17 cellular contexts compared by ENCODE assay signal in genomic region chr2:241989074-241989473, GRCh38.
DNase-seq lines count a peak whose midpoint lies in the region; ATAC-seq and TF ChIP-seq lines count a peak whose summit lies in the region.
"Had no signal": no experiment of that assay in that cellular context is flagged by ENCODE, and none has a peak within 500 bp of the region (broad histone marks: within the 10 kb centered on the region; RNA-seq: fewer than 3 reads in every experiment).

No MANE protein-coding gene starts in this region.

- TF ChIP-seq CTCF in activated B cell treated with CpG ODN at 0.5 μM for 24 hours (IDR thresholded peaks at IDR 0.05), result no peak
- no peak for TF ChIP-seq CTCF in type B pancreatic cell (conservative IDR thresholded peaks at IDR 0.05)
- TF ChIP-seq CTCF in heart left ventricle (IDR thresholded peaks at IDR 0.05), result no peak

- DNase-seq in activated CD8-positive, alpha-beta memory T cell treated with anti-CD3 and anti-CD28 coated beads, Interleukin-2, amount 10 ng/mL, durations not matched to agents 7 days and 5 days, result peak; percentile 14
- DNase-seq in activated CD8-positive, alpha-beta memory T cell treated with anti-CD3 and anti-CD28 coated beads, Interleukin-2, amount 50 U/mL, for 4 hours, result no peak
- no peak for DNase-seq in activated B cell treated with CpG ODN at 0.5 μM for 24 hours
- peak; percentile 74 for DNase-seq in naive B cell
- peak; percentile 49 for DNase-seq in type B pancreatic cell (ENCODE audit: extremely low spot score, unreplicated experiment)
- DNase-seq in heart left ventricle, result no peak
- DNase-seq in NK-92 treated with Interleukin-12 subunit alpha and Interleukin-12 subunit beta, amount 100 ng/mL, for 24 hours (lab: John Stamatoyannopoulos, UW), result no peak
- DNase-seq: DMS 273 treated with DMSO at 0.1 percent for 48 hours, GDM1, Karpas-422, MG63, NCI-H1105, NCI-H1694 treated with DMSO at 0.1 percent for 48 hours, SHP77 treated with DMSO at 0.1 percent for 48 hours had no signal

- H3K27ac Mint-ChIP-seq in activated CD8-positive, alpha-beta memory T cell treated with anti-CD3 and anti-CD28 coated beads, Interleukin-2, amount 10 ng/mL, durations not matched to agents 7 days and 5 days, result no peak overlapping the region
- H3K27ac Mint-ChIP-seq in activated B cell treated with CpG ODN at 0.5 μM for 24 hours (no peak overlapping the region), naive B cell (peak overlapping the region; percentile 75 to 95 (median 93)), type B pancreatic cell (no peak overlapping the region)

- no peak overlapping the region for H3K27ac ChIP-seq in heart left ventricle
- H3K27ac ChIP-seq: C4-2B had no signal

- no peaks in the 10 kb centered on the region for H3K9me3 ChIP-seq in heart left ventricle
- H3K9me3 ChIP-seq: MG63 had no signal

- no peak for ATAC-seq in activated CD8-positive, alpha-beta memory T cell treated with anti-CD3 and anti-CD28 coated beads, Interleukin-2, amount 10 ng/mL, durations not matched to agents 7 days and 5 days
- ATAC-seq in activated B cell treated with CpG ODN at 0.5 μM for 24 hours (ENCODE audit: low read depth), result peak; percentile 60
- ATAC-seq in naive B cell (ENCODE audit: low read depth in 2 of 2), result peak; percentile 67 to 68
- no peak for ATAC-seq in heart left ventricle
- no peak for ATAC-seq in GM18511 (IDR thresholded peaks at IDR 0.05; ENCODE audit: unreplicated experiment)
- ATAC-seq: SK-N-SH treated with all-trans-retinoic acid at 6 μM for 48 hours had no signal

- CTCF ChIA-PET in activated CD8-positive, alpha-beta memory T cell treated with anti-CD3 and anti-CD28 coated beads, Interleukin-2, amount 10 ng/mL, durations not matched to agents 7 days and 5 days (lab: Charles Lee), result no interaction called here
- CTCF ChIA-PET in activated B cell treated with CpG ODN at 0.5 μM for 24 hours (lab: Charles Lee), result interaction anchor here (1.2 kb wide), 1 partner anchor 39 kb away, joined by 4 read pairs; no protein-coding TSS in a partner anchor

- H3K9me3 Mint-ChIP-seq in activated CD8-positive, alpha-beta memory T cell treated with anti-CD3 and anti-CD28 coated beads, Interleukin-2, amount 10 ng/mL, durations not matched to agents 7 days and 5 days (ENCODE audit: low read depth), result no peaks in the 10 kb centered on the region
- no peaks in the 10 kb centered on the region for H3K9me3 Mint-ChIP-seq in activated B cell treated with CpG ODN at 0.5 μM for 24 hours
- H3K9me3 Mint-ChIP-seq in naive B cell, result peaks cover 0 to 9% (median 4%) of the 10 kb centered on the region in 7 donors
- no peaks in the 10 kb centered on the region for H3K9me3 Mint-ChIP-seq in type B pancreatic cell

- no peak for TF ChIP-seq POLR2A in heart left ventricle (IDR thresholded peaks at IDR 0.05)

- POLR2A ChIA-PET in activated B cell treated with CpG ODN at 0.5 μM for 24 hours (lab: Charles Lee), result interaction anchor here (0.8 to 1.3 kb wide), 2 partner anchors 22 to 25 kb away, joined by 3 read pairs; no protein-coding TSS in a partner anchor

- no peaks in the 10 kb centered on the region for H3K36me3 ChIP-seq in heart left ventricle
- H3K36me3 ChIP-seq: MG63 had no signal

- peaks cover 5% of the 10 kb centered on the region for H3K27me3 Mint-ChIP-seq in activated CD8-positive, alpha-beta memory T cell treated with anti-CD3 and anti-CD28 coated beads, Interleukin-2, amount 10 ng/mL, durations not matched to agents 7 days and 5 days
- H3K27me3 Mint-ChIP-seq in activated B cell treated with CpG ODN at 0.5 μM for 24 hours, result no peaks in the 10 kb centered on the region
- H3K27me3 Mint-ChIP-seq in naive B cell, result no peaks in the 10 kb centered on the region
- peaks cover 3% of the 10 kb centered on the region for H3K27me3 Mint-ChIP-seq in type B pancreatic cell

- H3K36me3 Mint-ChIP-seq in activated CD8-positive, alpha-beta memory T cell treated with anti-CD3 and anti-CD28 coated beads, Interleukin-2, amount 10 ng/mL, durations not matched to agents 7 days and 5 days, result no peaks in the 10 kb centered on the region
- H3K36me3 Mint-ChIP-seq in activated B cell treated with CpG ODN at 0.5 μM for 24 hours (ENCODE audit: low read depth) (peaks cover 8% of the 10 kb centered on the region), naive B cell (peaks cover 0 to 8% of the 10 kb centered on the region in 2 donors), type B pancreatic cell (no peaks in the 10 kb centered on the region)

- H3K27me3 ChIP-seq in heart left ventricle, result peaks cover 0 to 6% (median 0%) of the 10 kb centered on the region in 9 donors
- H3K27me3 ChIP-seq: MG63 had no signal

- no peak overlapping the region for H3K4me3 ChIP-seq in heart left ventricle
- H3K4me3 ChIP-seq: MG63 had no signal

- intact Hi-C loops in activated B cell treated with CpG ODN at 0.5 μM for 24 hours (cut with micrococcal nuclease) (no loop called here), heart left ventricle (cut with DNase I) (no loop called here)

- H3K4me1 ChIP-seq in heart left ventricle, result no peaks in the 10 kb centered on the region

- peaks cover 8% of the 10 kb centered on the region for H3K4me1 Mint-ChIP-seq in activated CD8-positive, alpha-beta memory T cell treated with anti-CD3 and anti-CD28 coated beads, Interleukin-2, amount 10 ng/mL, durations not matched to agents 7 days and 5 days
- H3K4me1 Mint-ChIP-seq in activated B cell treated with CpG ODN at 0.5 μM for 24 hours (peaks cover 55% of the 10 kb centered on the region), naive B cell (peaks cover 38 to 42% (median 39%) of the 10 kb centered on the region in 3 donors), type B pancreatic cell (ENCODE audit: unreplicated experiment) (no peaks in the 10 kb centered on the region)

- WGBS in heart left ventricle, 4 donors, result 82 to 96% (median 89%) methylated on average over 7 of the region's 7 CpGs

- no peak overlapping the region for H3K4me3 Mint-ChIP-seq in activated CD8-positive, alpha-beta memory T cell treated with anti-CD3 and anti-CD28 coated beads, Interleukin-2, amount 10 ng/mL, durations not matched to agents 7 days and 5 days
- H3K4me3 Mint-ChIP-seq in activated B cell treated with CpG ODN at 0.5 μM for 24 hours, result no peak overlapping the region
- peak overlapping the region in 3 of 8 donors; percentile 42 to 64 (median 54) for H3K4me3 Mint-ChIP-seq in naive B cell
- H3K4me3 Mint-ChIP-seq in type B pancreatic cell, result no peak overlapping the region

Comparison
In these comparisons a context has a peak if more than half of its experiments do, and no peak if none do; other contexts are left out.
1. DNase-seq: peak in activated CD8-positive, alpha-beta memory T cell treated with anti-CD3 and anti-CD28 coated beads, Interleukin-2, amount 10 ng/mL, durations not matched to agents 7 days and 5 days (single experiment), naive B cell (single experiment) and type B pancreatic cell (single experiment); none in activated CD8-positive, alpha-beta memory T cell treated with anti-CD3 and anti-CD28 coated beads, Interleukin-2, amount 50 U/mL, for 4 hours (single experiment), activated B cell treated with CpG ODN at 0.5 μM for 24 hours (single experiment), heart left ventricle (0 of 5) and NK-92 treated with Interleukin-12 subunit alpha and Interleukin-12 subunit beta, amount 100 ng/mL, for 24 hours (single experiment).
2. ATAC-seq: peak in activated B cell treated with CpG ODN at 0.5 μM for 24 hours (single experiment) and naive B cell (2 of 2); none in activated CD8-positive, alpha-beta memory T cell treated with anti-CD3 and anti-CD28 coated beads, Interleukin-2, amount 10 ng/mL, durations not matched to agents 7 days and 5 days (single experiment), heart left ventricle (0 of 4) and GM18511 (single experiment).
3. H3K27ac Mint-ChIP-seq: peak in naive B cell (6 of 6); none in activated CD8-positive, alpha-beta memory T cell treated with anti-CD3 and anti-CD28 coated beads, Interleukin-2, amount 10 ng/mL, durations not matched to agents 7 days and 5 days (single experiment), activated B cell treated with CpG ODN at 0.5 μM for 24 hours (single experiment) and type B pancreatic cell (single experiment).